ENCODE assay signal across 22 cellular contexts in genomic region chr5:35233601-35234000, GRCh38. TPM values are rescaled to one million over a fixed set of nuclear protein-coding genes. Genes with fewer than 3 reads are reported as not detected.
"Had no signal": no experiment of that assay in that cellular context is flagged by ENCODE, and none has a peak within 500 bp of the region (broad histone marks: within the 10 kb centered on the region; RNA-seq: fewer than 3 reads in every experiment).

No MANE protein-coding gene starts in this region.

- DNase-seq: activated CD4-positive, alpha-beta T cell treated with anti-CD3 and anti-CD28 coated beads for 4 hours; activated CD8-positive, alpha-beta memory T cell treated with anti-CD3 and anti-CD28 coated beads, Interleukin-2, amount 50 U/mL, for 4 hours; activated CD8-positive, alpha-beta T cell treated with anti-CD3 and anti-CD28 coated beads for 36 hours; activated naive CD4-positive, alpha-beta T cell treated with anti-CD3 and anti-CD28 coated beads, Interleukin-2, amount 50 U/mL, for 16 hours; activated naive CD8-positive, alpha-beta T cell treated with anti-CD3 and anti-CD28 coated beads, Interleukin-2, amount 10 ng/mL, durations not matched to agents 7 days and 5 days; adrenal gland; anterior cingulate cortex; cerebellar nuclear complex; NCI-H1092; NCI-H1417; NCI-H1930; NCI-H226; NCI-H69; NK-92 treated with Interleukin-12 subunit alpha and Interleukin-12 subunit beta, amount 100 ng/mL, for 24 hours; OCI-M1; RPMI8226; SK-N-SH; T-helper 1 cell; WERI-Rb-1 had no signal

- H3K9me3 ChIP-seq: adrenal gland, SK-N-SH had no signal

- H3K27me3 ChIP-seq: adrenal gland had no signal

- H3K27ac ChIP-seq: adrenal gland, KMS-11, WERI-Rb-1 had no signal

- H3K4me2 ChIP-seq: KMS-11, SK-N-SH had no signal

- H3K36me3 ChIP-seq: adrenal gland, WERI-Rb-1 had no signal

- H3K9ac ChIP-seq: KMS-11, SK-N-SH had no signal

- H3K4me3 ChIP-seq: adrenal gland had no signal

RNA-seq across cellular contexts. Expression of gene PRLR, which starts 3.3 kb away (rescaled TPM):
- total RNA-seq: activated CD8-positive, alpha-beta T cell treated with anti-CD3 and anti-CD28 coated beads for 36 hours; activated naive CD8-positive, alpha-beta T cell treated with anti-CD3 and anti-CD28 coated beads, Interleukin-2, amount 10 ng/mL, durations not matched to agents 7 days and 5 days; NCI-H460; T-helper 2 cell treated with Interferon-gamma antibody and Interleukin-4, amounts not matched to agents 100 ng/mL and 5 ng/mL, for 36 hours had no signal
